ENCODE assay signal across 8 cellular contexts in genomic region chrX:136146614-136147319, GRCh38. TPM values are rescaled to one million over a fixed set of nuclear protein-coding genes. Genes with fewer than 3 reads are reported as not detected.
DNase-seq lines count a peak whose midpoint lies in the region; ATAC-seq, FAIRE-seq and TF ChIP-seq lines count a peak whose summit lies in the region.

No MANE protein-coding gene starts in this region.

- no peaks in the 10 kb centered on the region for H3K9me1 ChIP-seq in keratinocyte (ENCODE audit: control insufficient read depth, extremely low read depth, insufficient read depth, low read length)

- H3K9ac ChIP-seq in OCI-LY3 (ENCODE audit: low read length) (peak overlapping the region; percentile 37; the same call in 1 of the 2 replicates), keratinocyte (ENCODE audit: control insufficient read depth, extremely low read depth, insufficient read depth, low read length) (peak overlapping the region; percentile 63)

- H3K4me3 ChIP-seq in OCI-LY3 (ENCODE audit: low read length) (peak overlapping the region; percentile 75), astrocyte of the spinal cord (ENCODE audit: low read depth, low read length) (peak overlapping the region; percentile 49), keratinocyte (ENCODE audit: control insufficient read depth in 2 of 3, extremely low read depth in 1 of 3, insufficient read depth in 2 of 3, low read depth in 1 of 3, low read length in 3 of 3) (peak overlapping the region; percentile 33 to 45 (median 44))

- in situ Hi-C loops in astrocyte of the spinal cord (cut with HindIII; ENCODE audit: low sequenced_read_pairs): no loop called here

- peaks cover 4% of the 10 kb centered on the region; the same call in 1 of the 2 replicates for H3K27me3 ChIP-seq in OCI-LY3 (ENCODE audit: low read depth, low read length)
- peaks cover 4% of the 10 kb centered on the region for H3K27me3 ChIP-seq in keratinocyte (ENCODE audit: control insufficient read depth, extremely low read depth, insufficient read depth, low read length)

- H3K9me3 ChIP-seq in OCI-LY3 (ENCODE audit: insufficient read depth, low read length) (no peaks in the 10 kb centered on the region), keratinocyte (ENCODE audit: control insufficient read depth, low read depth, low read length) (no peaks in the 10 kb centered on the region)

- dilution Hi-C loops in keratinocyte (cut with MboI; ENCODE audit: extremely low pct_ligation_motif_present, low sequenced_read_pairs): no loop called here

- DNase-seq in astrocyte of the spinal cord (ENCODE audit: low read depth, low spot score) (no peak), keratinocyte (ENCODE audit: low read depth, low spot score) (no peak), NOMO-1 treated with dmso at 0.1 percent for 144 hours (lab: John Stamatoyannopoulos, UW; ENCODE audit: unreplicated experiment) (no peak)
- peak; percentile 26 to 28 for DNase-seq in stimulated activated CD4-positive, alpha-beta T cell treated with anti-CD3 and anti-CD28 coated beads, Interleukin-2, amount 100 ng/mL, for 24 hours

- TF ChIP-seq CTCF in OCI-LY3 (IDR thresholded peaks at IDR 0.05; ENCODE audit: low read depth, low read length): no peak
- no peak for TF ChIP-seq CTCF in astrocyte of the spinal cord (IDR thresholded peaks at IDR 0.05; ENCODE audit: low read depth, low read length)
- no peak for TF ChIP-seq CTCF in keratinocyte (optimal IDR thresholded peaks at IDR 0.05 in 1 of 3, IDR thresholded peaks at IDR 0.05 in 1 of 3, conservative IDR thresholded peaks at IDR 0.05 in 1 of 3; ENCODE audit: extremely low read depth in 1 of 3, insufficient read depth in 2 of 3, low read length in 3 of 3)

- H4K20me1 ChIP-seq in OCI-LY3 (ENCODE audit: insufficient read depth, low read length) (no peaks in the 10 kb centered on the region), keratinocyte (ENCODE audit: control insufficient read depth, extremely low read depth, insufficient read depth, low read length) (no peaks in the 10 kb centered on the region)

- peak overlapping the region; percentile 46; the same call in 1 of the 2 replicates for H2AFZ ChIP-seq in OCI-LY3 (ENCODE audit: low read depth, low read length)
- peak overlapping the region; percentile 2 for H2AFZ ChIP-seq in keratinocyte (ENCODE audit: control insufficient read depth, low read length)

- H3K4me1 ChIP-seq in OCI-LY3 (ENCODE audit: low read length) (no peaks in the 10 kb centered on the region), keratinocyte (ENCODE audit: control insufficient read depth, extremely low read depth, insufficient read depth, low read length) (peaks cover 5% of the 10 kb centered on the region)

- H3K79me2 ChIP-seq in OCI-LY3 (ENCODE audit: low read length) (no peaks in the 10 kb centered on the region), keratinocyte (ENCODE audit: control insufficient read depth, insufficient read depth, low read length) (peaks cover 31% of the 10 kb centered on the region)

- H3K27ac ChIP-seq in OCI-LY3 (ENCODE audit: low read length) (no peak overlapping the region), keratinocyte (ENCODE audit: control insufficient read depth, insufficient read depth, low read length) (peak overlapping the region; percentile 31)

- H3K4me2 ChIP-seq in OCI-LY3 (ENCODE audit: low read length): peak overlapping the region; percentile 59
- H3K4me2 ChIP-seq in keratinocyte (ENCODE audit: control insufficient read depth, extremely low read depth, insufficient read depth, low read depth, low read length): peak overlapping the region; percentile 50

- FAIRE-seq in keratinocyte (lab: Jason Lieb, UNC): no peak

- H3K36me3 ChIP-seq in OCI-LY3 (replicated peaks; ENCODE audit: low read depth, low read length): no peaks in the 10 kb centered on the region
- no peaks in the 10 kb centered on the region for H3K36me3 ChIP-seq in keratinocyte (ENCODE audit: control insufficient read depth in 2 of 2, extremely low read depth in 1 of 2, insufficient read depth in 2 of 2, low read length in 2 of 2)

- ATAC-seq in GM18867 (IDR thresholded peaks at IDR 0.05; ENCODE audit: unreplicated experiment): peak; percentile 13
- ATAC-seq in HG03521 (IDR thresholded peaks at IDR 0.05; ENCODE audit: unreplicated experiment): no peak
- ATAC-seq in GM19351 (IDR thresholded peaks at IDR 0.05; ENCODE audit: unreplicated experiment): no peak

RNA-seq across cellular contexts. Expression of gene FHL1, which starts 0.6 kb away (rescaled TPM):
- 121 to 226 TPM (median 203 TPM) in 3 replicates for polyA plus RNA-seq in keratinocyte
- polyA plus RNA-seq in keratinocyte (2011; ENCODE audit: low read depth): 13.3 TPM
- 140 and 197 TPM in 2 replicates for polyA plus RNA-seq in keratinocyte (2011; cell fraction: cytosol; rRNA removed)
- polyA plus RNA-seq in keratinocyte (2011; cell fraction: nucleus; rRNA removed): 112 and 118 TPM in 2 replicates
- polyA plus RNA-seq in keratinocyte (2012; ENCODE audit: low replicate concordance): 26.8 and 132 TPM in 2 replicates
- polyA minus RNA-seq in keratinocyte: 163 to 220 TPM (median 184 TPM) in 3 replicates
- polyA minus RNA-seq in keratinocyte (2011; cell fraction: cytosol; rRNA and poly(A)+ RNA removed): 134 TPM
- 27.9 and 46.4 TPM in 2 replicates for polyA minus RNA-seq in keratinocyte (2011; cell fraction: nucleus; rRNA and poly(A)+ RNA removed)

Comparison
In these comparisons a context has a peak if more than half of its experiments do, and no peak if none do; other contexts are left out.
1. DNase-seq: peak in stimulated activated CD4-positive, alpha-beta T cell treated with anti-CD3 and anti-CD28 coated beads, Interleukin-2, amount 100 ng/mL, for 24 hours (2 of 2); none in astrocyte of the spinal cord (single experiment), keratinocyte (single experiment) and NOMO-1 treated with dmso at 0.1 percent for 144 hours (single experiment).
2. Peak in every context shown above with its lines, with median percentiles within 50 percentile points of each other: H3K4me3 ChIP-seq.